In genomic region chr10:17113346-17113745, GRCh38 we compare ENCODE assay signal across 13 cellular contexts.
"Had no signal": no experiment of that assay in that cellular context is flagged by ENCODE, and none has a peak within 500 bp of the region (broad histone marks: within the 10 kb centered on the region; RNA-seq: fewer than 3 reads in every experiment).

No MANE protein-coding gene starts in this region.

- H3K4me1 ChIP-seq: sigmoid colon, upper lobe of right lung had no signal

- H3K27ac Mint-ChIP-seq: activated CD4-positive, alpha-beta T cell treated with anti-CD3 and anti-CD28 coated beads, Interleukin-2, amount 10 ng/mL, durations not matched to agents 24 days and 14 days; activated naive CD8-positive, alpha-beta T cell treated with anti-CD3 and anti-CD28 coated beads, Interleukin-2, amount 50 U/mL, for 24 hours; activated T-helper 1 cell treated with anti-CD3 and anti-CD28 coated beads, Interleukin-12 subunit alpha, Interleukin-12 subunit beta, Interleukin-2, Interleukin-4 antibody, amounts not matched to agents 30 ng/mL and 10 ng/mL and 1 ng/mL, durations not matched to agents 14 hours and 24 hours and 36 hours; stimulated activated naive CD8-positive, alpha-beta T cell treated with anti-CD3 and anti-CD28 coated beads, Interleukin-15, Interleukin-2, amounts not matched to agents 100 ng/mL and 50 ng/mL, for 24 hours had no signal

- H3K9me3 ChIP-seq: ascending aorta, sigmoid colon, upper lobe of right lung had no signal

- H3K4me3 ChIP-seq: ascending aorta, cardiac muscle cell, coronary artery, sigmoid colon, upper lobe of right lung had no signal

- ATAC-seq: activated naive CD8-positive, alpha-beta T cell treated with anti-CD3 and anti-CD28 coated beads, Interleukin-2, amount 50 U/mL, for 24 hours had no signal

- H3K36me3 ChIP-seq: ascending aorta, cardiac muscle cell, sigmoid colon, upper lobe of right lung had no signal

- H3K4me3 Mint-ChIP-seq: activated CD4-positive, alpha-beta T cell treated with anti-CD3 and anti-CD28 coated beads, Interleukin-2, amount 10 ng/mL, durations not matched to agents 24 days and 14 days; activated naive CD8-positive, alpha-beta T cell treated with anti-CD3 and anti-CD28 coated beads, Interleukin-2, amount 50 U/mL, for 24 hours; activated T-helper 1 cell treated with anti-CD3 and anti-CD28 coated beads, Interleukin-12 subunit alpha, Interleukin-12 subunit beta, Interleukin-2, Interleukin-4 antibody, amounts not matched to agents 30 ng/mL and 10 ng/mL and 1 ng/mL, durations not matched to agents 14 hours and 24 hours and 36 hours; nephron; stimulated activated naive CD8-positive, alpha-beta T cell treated with anti-CD3 and anti-CD28 coated beads, Interleukin-15, Interleukin-2, amounts not matched to agents 100 ng/mL and 50 ng/mL, for 24 hours had no signal

- H3K9me3 Mint-ChIP-seq: activated CD4-positive, alpha-beta T cell treated with anti-CD3 and anti-CD28 coated beads, Interleukin-2, amount 10 ng/mL, durations not matched to agents 24 days and 14 days; activated naive CD8-positive, alpha-beta T cell treated with anti-CD3 and anti-CD28 coated beads, Interleukin-2, amount 50 U/mL, for 24 hours; activated T-helper 1 cell treated with anti-CD3 and anti-CD28 coated beads, Interleukin-12 subunit alpha, Interleukin-12 subunit beta, Interleukin-2, Interleukin-4 antibody, amounts not matched to agents 30 ng/mL and 10 ng/mL and 1 ng/mL, durations not matched to agents 14 hours and 24 hours and 36 hours; nephron; stimulated activated naive CD8-positive, alpha-beta T cell treated with anti-CD3 and anti-CD28 coated beads, Interleukin-15, Interleukin-2, amounts not matched to agents 100 ng/mL and 50 ng/mL, for 24 hours had no signal

- H3K27me3 Mint-ChIP-seq: activated CD4-positive, alpha-beta T cell treated with anti-CD3 and anti-CD28 coated beads, Interleukin-2, amount 10 ng/mL, durations not matched to agents 24 days and 14 days; activated naive CD8-positive, alpha-beta T cell treated with anti-CD3 and anti-CD28 coated beads, Interleukin-2, amount 50 U/mL, for 24 hours; stimulated activated naive CD8-positive, alpha-beta T cell treated with anti-CD3 and anti-CD28 coated beads, Interleukin-15, Interleukin-2, amounts not matched to agents 100 ng/mL and 50 ng/mL, for 24 hours had no signal

- H3K27me3 ChIP-seq: ascending aorta, cardiac muscle cell, sigmoid colon, upper lobe of right lung had no signal

- DNase-seq: activated CD4-positive, alpha-beta T cell treated with anti-CD3 and anti-CD28 coated beads, Interleukin-2, amount 10 ng/mL, durations not matched to agents 24 days and 14 days; activated naive CD4-positive, alpha-beta T cell; activated naive CD8-positive, alpha-beta T cell treated with anti-CD3 and anti-CD28 coated beads, Interleukin-2, amount 50 U/mL, for 24 hours; effector memory CD4-positive, alpha-beta T cell; mesendoderm; upper lobe of right lung had no signal
